In the genomic region with DNA sequence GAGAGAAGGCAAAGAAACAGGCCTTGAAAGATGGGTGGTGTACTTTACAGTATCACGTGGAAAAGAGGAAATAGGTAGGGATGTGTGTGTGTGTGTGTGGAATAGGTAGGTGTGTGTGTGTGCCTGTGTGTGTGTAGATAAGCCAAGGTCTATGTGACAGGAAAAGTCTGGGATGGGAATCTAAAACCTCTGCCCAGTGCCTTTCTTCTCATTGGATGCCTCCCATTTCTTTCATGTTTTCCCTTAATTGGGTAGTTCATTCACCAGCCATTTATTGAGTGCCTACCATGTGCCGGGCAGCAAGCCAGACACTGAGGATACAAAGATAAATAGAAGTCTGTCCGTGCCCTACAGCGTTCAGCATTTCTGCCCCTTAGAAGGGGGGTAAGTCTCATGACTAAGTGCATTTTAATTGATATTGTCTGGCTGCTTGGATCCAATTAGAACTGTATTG, we compare ENCODE assay signal across 8 cellular contexts. TPM values are rescaled to one million over a fixed set of nuclear protein-coding genes. Genes with fewer than 3 reads are reported as not detected.
DNase-seq lines count a peak whose midpoint lies in the region; ATAC-seq and TF ChIP-seq lines count a peak whose summit lies in the region.

No MANE protein-coding gene starts in this region.

- no peak overlapping the region; the same call in 2 of the 3 replicates for H2BK15ac ChIP-seq in IMR-90 (ENCODE audit: low read depth, low read length)

- peak overlapping the region; percentile 41 for H3K14ac ChIP-seq in IMR-90 (replicated peaks; ENCODE audit: low read depth, low read length)

- H3K27me3 ChIP-seq in AG04450 (ENCODE audit: control insufficient read depth, insufficient read depth, low read length) = no peaks in the 10 kb centered on the region
- no peaks in the 10 kb centered on the region for H3K27me3 ChIP-seq in IMR-90 (ENCODE audit: control insufficient read depth, insufficient read depth, low read length)
- H3K27me3 ChIP-seq in breast epithelium = no peaks in the 10 kb centered on the region
- no peaks in the 10 kb centered on the region for H3K27me3 ChIP-seq in upper lobe of right lung

- in situ Hi-C loops in IMR-90 (cut with MboI; ENCODE audit: low sequenced_read_pairs) = no loop called here

- H3K4me3 ChIP-seq in AG04450 (ENCODE audit: low read depth, low read length) (peak overlapping the region; percentile 100), IMR-90 (ENCODE audit: insufficient read depth, low read depth, low read length) (peak overlapping the region; percentile 77), breast epithelium (peak overlapping the region; percentile 58 to 94 (median 93)), upper lobe of right lung (peak overlapping the region; percentile 92)

- CTCF ChIA-PET in AG04450 (lab: Charles Lee) (interaction anchor here (2.5 kb wide), 1 partner anchor 10 kb away, joined by 21 read pairs; no protein-coding TSS in a partner anchor), IMR-90 (lab: Yijun Ruan, JAX) (interaction anchor here (0.7 to 1.7 kb wide), 2 partner anchors 10 to 191 kb away, joined by 3 to 4 read pairs; no protein-coding TSS in a partner anchor)

- H3K27ac ChIP-seq in AG04450 (ENCODE audit: low read depth, low read length) (peak overlapping the region; percentile 22), IMR-90 (ENCODE audit: insufficient read depth, low read length) (peak overlapping the region; percentile 90), breast epithelium (peak overlapping the region in 1 of 2 donors; percentile 95), upper lobe of right lung (peak overlapping the region; percentile 88)

- H3K18ac ChIP-seq in IMR-90 (ENCODE audit: low read depth, low read length) = no peak overlapping the region

- H3K9ac ChIP-seq in IMR-90 (ENCODE audit: low read depth, low read length) = peak overlapping the region; percentile 94

- H3K23ac ChIP-seq in IMR-90 (ENCODE audit: low read depth, low read length) = peak overlapping the region; percentile 89

- peak overlapping the region; percentile 87 for H2BK5ac ChIP-seq in IMR-90 (ENCODE audit: low read depth, low read length, poor library complexity, severe bottlenecking)

- no peak for ATAC-seq in IMR-90 (ENCODE audit: low read depth)
- no peak for ATAC-seq in upper lobe of right lung

- peaks cover 28 to 76% of the 10 kb centered on the region in 2 experiments for H3K79me1 ChIP-seq in IMR-90 (ENCODE audit: low read depth in 1 of 2, low read length in 2 of 2)

- intact Hi-C loops in IMR-90 (cut with micrococcal nuclease) (no loop called here), breast epithelium (cut with DNase I; ENCODE audit: low total_unique reads) (no loop called here), upper lobe of right lung (cut with DNase I) (no loop called here), posterior vena cava (cut with DNase I) (no loop called here)

- WGBS in IMR-90 (ENCODE audit: extremely low coverage in 2 of 2, insufficient read length in 1 of 2), 2 experiments = no CpG with 5 or more reads among the region's 4 CpGs

- H3K56ac ChIP-seq in IMR-90 (ENCODE audit: extremely low read depth, insufficient read depth, low read length) = peak overlapping the region; percentile 92; the same call in 1 of the 2 replicates

- peaks cover 12% of the 10 kb centered on the region for H3K9me1 ChIP-seq in IMR-90 (ENCODE audit: insufficient read depth, low read length)

- peak overlapping the region; percentile 92; the same call in 1 of the 2 replicates for H4K5ac ChIP-seq in IMR-90 (ENCODE audit: low read depth, low read length)

- no TSS peak for BruUV-seq in IMR-90 (replicated peaks; lab: Mats Ljungman, UMichigan)

- 0 out of 2 replicates have a peak, but pooled peaks cover 4% of the 10 kb centered on the region for H4K20me1 ChIP-seq in IMR-90 (ENCODE audit: insufficient read depth, low read length)

- TF ChIP-seq CTCF in AG04450 (IDR thresholded peaks at IDR 0.05; ENCODE audit: low read depth, low read length) (no peak), IMR-90 (conservative IDR thresholded peaks at IDR 0.05; ENCODE audit: low read depth, low read length) (no peak), breast epithelium (IDR thresholded peaks at IDR 0.05) (no peak), upper lobe of right lung (IDR thresholded peaks at IDR 0.05) (no peak)

- peaks cover 14% of the 10 kb centered on the region for H3K4me1 ChIP-seq in IMR-90 (ENCODE audit: control insufficient read depth, insufficient read depth, low read length)
- peaks cover 5 to 8% of the 10 kb centered on the region in 2 donors for H3K4me1 ChIP-seq in breast epithelium
- peaks cover 18% of the 10 kb centered on the region for H3K4me1 ChIP-seq in upper lobe of right lung

- dilution Hi-C loops in IMR-90 (cut with HindIII; ENCODE audit: low sequenced_read_pairs, unreplicated experiment) = no loop called here

- no peak overlapping the region for H2BK120ac ChIP-seq in IMR-90 (ENCODE audit: low read depth, low read length)

- peak overlapping the region; percentile 95 to 98 for H4K8ac ChIP-seq in IMR-90 (ENCODE audit: low read depth in 2 of 2, low read length in 2 of 2)

- H2AFZ ChIP-seq in IMR-90 (replicated peaks; ENCODE audit: low read length, poor library complexity) = no peak overlapping the region

- H3K4ac ChIP-seq in IMR-90 (ENCODE audit: low read depth, low read length) = peak overlapping the region; percentile 88

- TF ChIP-seq RAD21 in IMR-90 (IDR thresholded peaks at IDR 0.05; ENCODE audit: low read length) = no peak

- H4K91ac ChIP-seq in IMR-90 (ENCODE audit: insufficient read depth, low read depth, low read length) = peak overlapping the region; percentile 90

- POLR2A ChIA-PET in AG04450 (lab: Yijun Ruan, JAX) (interaction anchor here (0.6 to 1.9 kb wide), 3 partner anchors 48 to 803 kb away, joined by 3 to 10 read pairs (median 9); a partner anchor contains a TSS), IMR-90 (lab: Charles Lee; ENCODE audit: unreplicated experiment) (no interaction called here)

- peak overlapping the region; percentile 88; the same call in 1 of the 2 replicates for H2AK5ac ChIP-seq in IMR-90 (ENCODE audit: low read depth, low read length)

- H2BK20ac ChIP-seq in IMR-90 (ENCODE audit: low read depth, low read length) = no peak overlapping the region

- H3K9me3 ChIP-seq in AG04450 (ENCODE audit: control insufficient read depth, insufficient read depth, low read length) = no peaks in the 10 kb centered on the region
- no peaks in the 10 kb centered on the region for H3K9me3 ChIP-seq in IMR-90 (ENCODE audit: control insufficient read depth, insufficient read depth, low read length)
- H3K9me3 ChIP-seq in breast epithelium = no peaks in the 10 kb centered on the region
- H3K9me3 ChIP-seq in upper lobe of right lung = no peaks in the 10 kb centered on the region

- peak overlapping the region; percentile 96 for H3K4me2 ChIP-seq in IMR-90 (ENCODE audit: low read depth, low read length)

- peaks cover 2% of the 10 kb centered on the region; the same call in 1 of the 2 replicates for H3K36me3 ChIP-seq in IMR-90 (ENCODE audit: control insufficient read depth, insufficient read depth, low read length)
- no peaks in the 10 kb centered on the region for H3K36me3 ChIP-seq in breast epithelium
- H3K36me3 ChIP-seq in upper lobe of right lung = peaks cover 15% of the 10 kb centered on the region

- no peak for DNase-seq in AG04450 (ENCODE audit: low read depth, low spot score)
- no peak for DNase-seq in IMR-90
- no peak for DNase-seq in breast epithelium (ENCODE audit: low spot score in 2 of 2)
- DNase-seq in lung microvascular endothelial cell (ENCODE audit: low read depth in 2 of 2) = peak; percentile 29 to 92
- no peak for DNase-seq in upper lobe of right lung
- no peak for DNase-seq in NCI-H187 (lab: John Stamatoyannopoulos, UW)
- DNase-seq in NCI-H1436 (lab: John Stamatoyannopoulos, UW) = no peak
- DNase-seq in posterior vena cava (ENCODE audit: low spot score) = no peak

- H2AK9ac ChIP-seq in IMR-90 (replicated peaks; ENCODE audit: low read depth, low read length, poor library complexity) = peak overlapping the region; percentile 75

- no peak for TF ChIP-seq POLR2A in IMR-90 (IDR thresholded peaks at IDR 0.05; ENCODE audit: low read depth, low read length)
- TF ChIP-seq POLR2A in breast epithelium (IDR thresholded peaks at IDR 0.05) = no peak

RNA-seq across cellular contexts. Expression of a gene that starts 1.0 kb away (rescaled TPM):
- 44.7 and 65.1 TPM in 2 replicates for polyA plus RNA-seq in AG04450 (2011; rRNA removed)
- polyA minus RNA-seq in AG04450 (2011; rRNA and poly(A)+ RNA removed) = 34.3 and 47.8 TPM in 2 replicates
- 20.6 and 33.2 TPM in 2 replicates for total RNA-seq in IMR-90 (2012; rRNA removed)
- polyA plus RNA-seq in IMR-90 (2012; rRNA removed) = 66.9 and 75.6 TPM in 2 replicates
- polyA plus RNA-seq in IMR-90 (2012; cell fraction: cytosol; rRNA removed) = 42.4 and 45.7 TPM in 2 replicates
- polyA plus RNA-seq in IMR-90 (2012; cell fraction: nucleus; rRNA removed; ENCODE audit: low replicate concordance) = 41.8 and 56.7 TPM in 2 replicates
- total RNA-seq in breast epithelium = 10 to 100 TPM; 21.3 to 24.1 (median 23.8) TPM
- 36.0 and 46.4 TPM in 2 replicates for total RNA-seq in lung microvascular endothelial cell
- total RNA-seq in upper lobe of right lung = 56.5 TPM
- 10 to 100 TPM; 44.0 to 44.5 TPM for total RNA-seq in posterior vena cava

RNA-seq across cellular contexts. Expression of a gene that starts 31.9 kb away (rescaled TPM):
- polyA plus RNA-seq in AG04450 (2011; rRNA removed) (7.7 and 9.4 TPM in 2 replicates), IMR-90 (2012; rRNA removed) (13.7 and 14.8 TPM in 2 replicates)
- 13.0 and 17.9 TPM in 2 replicates for polyA minus RNA-seq in AG04450 (2011; rRNA and poly(A)+ RNA removed)
- total RNA-seq in IMR-90 (2012; rRNA removed) (9.2 and 9.7 TPM in 2 replicates), breast epithelium (10 to 100 TPM; 11.3 to 18.7 (median 15.8) TPM), lung microvascular endothelial cell (18.5 and 46.8 TPM in 2 replicates), upper lobe of right lung (21.4 TPM), posterior vena cava (10 to 100 TPM; 15.9 to 22.3 TPM)
- 11.7 and 14.4 TPM in 2 replicates for polyA plus RNA-seq in IMR-90 (2012; cell fraction: cytosol; rRNA removed)
- 10.3 and 25.2 TPM in 2 replicates for polyA plus RNA-seq in IMR-90 (2012; cell fraction: nucleus; rRNA removed; ENCODE audit: low replicate concordance)

RNA-seq across cellular contexts. Expression of a gene that starts 48.4 kb away (rescaled TPM):
- polyA plus RNA-seq in AG04450 (2011; rRNA removed) (54.9 and 72.1 TPM in 2 replicates), IMR-90 (2012; rRNA removed) (118 and 146 TPM in 2 replicates)
- 30.8 and 50.1 TPM in 2 replicates for polyA minus RNA-seq in AG04450 (2011; rRNA and poly(A)+ RNA removed)
- total RNA-seq in IMR-90 (2012; rRNA removed) (15.1 and 16.1 TPM in 2 replicates), breast epithelium (10 to 100 TPM; 19.8 to 47.5 (median 30.5) TPM), lung microvascular endothelial cell (16.1 and 19.0 TPM in 2 replicates), upper lobe of right lung (14.0 TPM), posterior vena cava (10 to 100 TPM; 64.1 to 97.6 TPM)
- polyA plus RNA-seq in IMR-90 (2012; cell fraction: cytosol; rRNA removed) = 284 and 310 TPM in 2 replicates
- 98.6 and 199 TPM in 2 replicates for polyA plus RNA-seq in IMR-90 (2012; cell fraction: nucleus; rRNA removed; ENCODE audit: low replicate concordance)

RNA-seq across cellular contexts. Expression of a gene that starts 49.6 kb away (rescaled TPM):
- polyA plus RNA-seq in AG04450 (2011; rRNA removed) (19.0 and 24.8 TPM in 2 replicates), IMR-90 (2012; rRNA removed) (40.7 and 41.4 TPM in 2 replicates)
- 15.4 and 26.2 TPM in 2 replicates for polyA minus RNA-seq in AG04450 (2011; rRNA and poly(A)+ RNA removed)
- total RNA-seq in IMR-90 (2012; rRNA removed) (20.0 and 20.1 TPM in 2 replicates), breast epithelium (10 to 100 TPM; 30.2 to 59.7 (median 46.2) TPM), lung microvascular endothelial cell (18.7 and 26.0 TPM in 2 replicates), upper lobe of right lung (31.0 TPM), posterior vena cava (10 to 100 TPM; 16.0 to 20.0 TPM)
- 39.1 and 45.7 TPM in 2 replicates for polyA plus RNA-seq in IMR-90 (2012; cell fraction: cytosol; rRNA removed)
- polyA plus RNA-seq in IMR-90 (2012; cell fraction: nucleus; rRNA removed; ENCODE audit: low replicate concordance) = 112 and 183 TPM in 2 replicates

RNA-seq across cellular contexts. Expression of a gene that starts 50.0 kb away (rescaled TPM):
- polyA plus RNA-seq in AG04450 (2011; rRNA removed) = 15.1 and 20.7 TPM in 2 replicates
- 26.2 and 36.7 TPM in 2 replicates for polyA minus RNA-seq in AG04450 (2011; rRNA and poly(A)+ RNA removed)
- total RNA-seq in IMR-90 (2012; rRNA removed) = 16.7 and 21.3 TPM in 2 replicates
- polyA plus RNA-seq in IMR-90 (2012; rRNA removed) = 17.4 and 18.0 TPM in 2 replicates
- polyA plus RNA-seq in IMR-90 (2012; cell fraction: cytosol; rRNA removed) = 11.0 TPM in 2 replicates
- polyA plus RNA-seq in IMR-90 (2012; cell fraction: nucleus; rRNA removed; ENCODE audit: low replicate concordance) = 6.4 and 11.4 TPM in 2 replicates
- 10 to 100 TPM; 11.8 to 19.8 (median 18.0) TPM for total RNA-seq in breast epithelium
- total RNA-seq in lung microvascular endothelial cell = 22.4 and 26.2 TPM in 2 replicates
- 19.1 TPM for total RNA-seq in upper lobe of right lung
- 10 to 100 TPM; 11.8 to 15.7 TPM for total RNA-seq in posterior vena cava

Comparison
In these comparisons a context has a peak if more than half of its experiments do, and no peak if none do; other contexts are left out.
1. DNase-seq: peak in lung microvascular endothelial cell (2 of 2); none in AG04450 (single experiment), IMR-90 (single experiment), breast epithelium (0 of 2), upper lobe of right lung (single experiment), NCI-H187 (0 of 2), NCI-H1436 (single experiment) and posterior vena cava (single experiment).
2. Peak in every context shown above with its lines, with median percentiles within 50 percentile points of each other: H3K4me3 ChIP-seq.